16 cellular contexts compared by ENCODE assay signal in genomic region chr9:107737610-107737986, GRCh38.
DNase-seq lines count a peak whose midpoint lies in the region; ATAC-seq and TF ChIP-seq lines count a peak whose summit lies in the region.
"Had no signal": no experiment of that assay in that cellular context is flagged by ENCODE, and none has a peak within 500 bp of the region (broad histone marks: within the 10 kb centered on the region; RNA-seq: fewer than 3 reads in every experiment).

No MANE protein-coding gene starts in this region.

- no peak overlapping the region; the same call in 1 of the 2 replicates for H3K27ac Mint-ChIP-seq in GM23338
- H3K27ac Mint-ChIP-seq: activated CD8-positive, alpha-beta T cell treated with anti-CD3 and anti-CD28 coated beads for 36 hours; activated naive CD4-positive, alpha-beta T cell treated with anti-CD3 and anti-CD28 coated beads, Interleukin-2, amount 50 U/mL, for 24 hours; T-helper 17 cell had no signal

- H3K9me3 Mint-ChIP-seq in GM23338: no peaks in the 10 kb centered on the region
- H3K9me3 Mint-ChIP-seq: activated CD8-positive, alpha-beta T cell treated with anti-CD3 and anti-CD28 coated beads for 36 hours; activated naive CD4-positive, alpha-beta T cell treated with anti-CD3 and anti-CD28 coated beads, Interleukin-2, amount 50 U/mL, for 24 hours; activated T-cell treated with anti-CD3 and anti-CD28 coated beads, Interleukin-2, amount 50 U/mL, for 4 hours had no signal

- peaks cover 3% of the 10 kb centered on the region for H3K27me3 Mint-ChIP-seq in GM23338 (ENCODE audit: insufficient read depth, low read depth, poor library complexity)
- H3K27me3 Mint-ChIP-seq: activated CD8-positive, alpha-beta T cell treated with anti-CD3 and anti-CD28 coated beads for 36 hours; activated naive CD4-positive, alpha-beta T cell treated with anti-CD3 and anti-CD28 coated beads, Interleukin-2, amount 50 U/mL, for 24 hours had no signal

- no peaks in the 10 kb centered on the region for H3K79me2 ChIP-seq in GM23338 (replicated peaks; ENCODE audit: insufficient read depth)

- no peaks in the 10 kb centered on the region for H3K27me3 ChIP-seq in GM23338 (ENCODE audit: insufficient read depth)
- H3K27me3 ChIP-seq in adrenal gland: no peaks in the 10 kb centered on the region
- H3K27me3 ChIP-seq in lower lobe of right lung (ENCODE audit: low read depth): peaks cover 3% of the 10 kb centered on the region
- no peaks in the 10 kb centered on the region for H3K27me3 ChIP-seq in stomach
- H3K27me3 ChIP-seq in MG63: no peaks in the 10 kb centered on the region
- no peaks in the 10 kb centered on the region for H3K27me3 ChIP-seq in body of pancreas

- 90 to 96% (median 92%) methylated on average over 5 of the region's 5 CpGs for WGBS in adrenal gland, 4 donors
- 80 to 89% (median 87%) methylated on average over 5 of the region's 5 CpGs for WGBS in stomach, 5 donors
- 80 to 87% methylated on average over 5 of the region's 5 CpGs for WGBS in body of pancreas, 2 donors

- H3K4me3 Mint-ChIP-seq in GM23338: no peak overlapping the region
- H3K4me3 Mint-ChIP-seq: activated CD8-positive, alpha-beta T cell treated with anti-CD3 and anti-CD28 coated beads for 36 hours; activated naive CD4-positive, alpha-beta T cell treated with anti-CD3 and anti-CD28 coated beads, Interleukin-2, amount 50 U/mL, for 24 hours; activated T-cell treated with anti-CD3 and anti-CD28 coated beads, Interleukin-2, amount 50 U/mL, for 4 hours; T-helper 17 cell had no signal

- H3K4me2 ChIP-seq in GM23338: no peak overlapping the region

- no peak for DNase-seq in GM23338 (ENCODE audit: low spot score)
- DNase-seq in adrenal gland: no peak
- DNase-seq in lower lobe of right lung: no peak
- DNase-seq in stomach: no peak
- no peak for DNase-seq in MG63
- DNase-seq in body of pancreas: no peak
- no peak for DNase-seq in NCI-H2196 treated with DMSO at 0.1 percent for 48 hours (lab: John Stamatoyannopoulos, UW; ENCODE audit: unreplicated experiment)
- DNase-seq: activated CD8-positive, alpha-beta T cell treated with anti-CD3 and anti-CD28 coated beads for 36 hours; activated T-cell treated with anti-CD3 and anti-CD28 coated beads, Interleukin-2, amount 50 U/mL, for 4 hours; NCI-H1930; NCI-H510A; T-helper 17 cell had no signal

- no peaks in the 10 kb centered on the region for H3K36me3 ChIP-seq in GM23338 (ENCODE audit: insufficient read depth)
- H3K36me3 ChIP-seq in adrenal gland (replicated peaks in 1 of 2): no peaks in the 10 kb centered on the region
- no peaks in the 10 kb centered on the region for H3K36me3 ChIP-seq in lower lobe of right lung
- no peaks in the 10 kb centered on the region for H3K36me3 ChIP-seq in stomach
- H3K36me3 ChIP-seq in MG63: no peaks in the 10 kb centered on the region
- H3K36me3 ChIP-seq in body of pancreas (replicated peaks in 1 of 2; ENCODE audit: insufficient read depth in 1 of 2, low read depth in 2 of 2): no peaks in the 10 kb centered on the region

- no peaks in the 10 kb centered on the region for H3F3A ChIP-seq in GM23338 (replicated peaks; ENCODE audit: low read depth)

- no peaks in the 10 kb centered on the region for H4K20me1 ChIP-seq in GM23338 (replicated peaks; ENCODE audit: insufficient read depth)

- H3K9me3 ChIP-seq in adrenal gland (replicated peaks in 1 of 3) (no peaks in the 10 kb centered on the region), lower lobe of right lung (no peaks in the 10 kb centered on the region), stomach (no peaks in the 10 kb centered on the region), MG63 (no peaks in the 10 kb centered on the region), body of pancreas (no peaks in the 10 kb centered on the region)

- H3K27ac ChIP-seq in GM23338 (ENCODE audit: low read depth) (no peak overlapping the region), adrenal gland (peak overlapping the region; percentile 75 to 98 (median 92)), lower lobe of right lung (peak overlapping the region; percentile 21), stomach (peak overlapping the region in 4 of 5 donors; percentile 6 to 70 (median 57)), body of pancreas (peak overlapping the region in 1 of 4 donors; percentile 19)
- H3K27ac ChIP-seq: HL-60 had no signal

- TF ChIP-seq EP300 in stomach (IDR thresholded peaks at IDR 0.05): no peak

- H3K4me3 ChIP-seq in GM23338 (no peak overlapping the region), adrenal gland (no peak overlapping the region), lower lobe of right lung (no peak overlapping the region), stomach (no peak overlapping the region), MG63 (no peak overlapping the region), body of pancreas (no peak overlapping the region)

- H3K4me1 Mint-ChIP-seq in GM23338: no peaks in the 10 kb centered on the region; the same call in 2 of the 3 replicates
- H3K4me1 Mint-ChIP-seq: activated naive CD4-positive, alpha-beta T cell treated with anti-CD3 and anti-CD28 coated beads, Interleukin-2, amount 50 U/mL, for 24 hours had no signal

- H3K9me2 ChIP-seq in GM23338 (ENCODE audit: insufficient read depth): no peaks in the 10 kb centered on the region

- H3K4me1 ChIP-seq in GM23338 (ENCODE audit: insufficient read depth) (no peaks in the 10 kb centered on the region), adrenal gland (replicated peaks in 1 of 2) (peaks cover 48% of the 10 kb centered on the region in 2 donors), lower lobe of right lung (peaks cover 33% of the 10 kb centered on the region), stomach (peaks cover 15 to 57% (median 38%) of the 10 kb centered on the region in 4 donors), body of pancreas (peaks cover 20% of the 10 kb centered on the region)

- ATAC-seq in GM23338 (no peak), lower lobe of right lung (no peak), body of pancreas (no peak), HG02852 (IDR thresholded peaks at IDR 0.05; ENCODE audit: unreplicated experiment) (no peak)
- ATAC-seq: activated CD8-positive, alpha-beta T cell treated with anti-CD3 and anti-CD28 coated beads for 36 hours; activated T-cell treated with anti-CD3 and anti-CD28 coated beads, Interleukin-2, amount 50 U/mL, for 4 hours; HCT116; T-helper 17 cell had no signal

- peak overlapping the region; percentile 84 for H2AFZ ChIP-seq in GM23338

- intact Hi-C loops in adrenal gland (cut with DNase I): loop anchor here in 1 of 2 donors (10.0 kb wide), 1 partner anchor 93 kb away; no protein-coding TSS in a partner anchor
- intact Hi-C loops in lower lobe of right lung (cut with DNase I): no loop called here
- intact Hi-C loops in stomach (cut with DNase I; ENCODE audit: low total_unique reads): loop anchor here (10.0 kb wide), 1 partner anchor 253 kb away; the partner anchor contains the start of gene KLF4
- intact Hi-C loops in body of pancreas (cut with DNase I): no loop called here

- no peak for TF ChIP-seq CTCF in GM23338 (conservative IDR thresholded peaks at IDR 0.05; ENCODE audit: low read depth in 2 of 2)
- TF ChIP-seq CTCF in adrenal gland (IDR thresholded peaks at IDR 0.05): no peak
- no peak for TF ChIP-seq CTCF in lower lobe of right lung (IDR thresholded peaks at IDR 0.05)
- no peak for TF ChIP-seq CTCF in stomach (IDR thresholded peaks at IDR 0.05)
- no peak for TF ChIP-seq CTCF in body of pancreas (IDR thresholded peaks at IDR 0.05)

- TF ChIP-seq POLR2A in adrenal gland (IDR thresholded peaks at IDR 0.05) (no peak), stomach (IDR thresholded peaks at IDR 0.05) (no peak), body of pancreas (IDR thresholded peaks at IDR 0.05) (no peak)

- H3K36me3 Mint-ChIP-seq in GM23338 (ENCODE audit: low read depth): no peaks in the 10 kb centered on the region
- H3K36me3 Mint-ChIP-seq: activated naive CD4-positive, alpha-beta T cell treated with anti-CD3 and anti-CD28 coated beads, Interleukin-2, amount 50 U/mL, for 24 hours had no signal

TF ChIP-seq in GM23338, 12 proteins besides CTCF, POLR2A, EP300 and RAD21 (continues in another document):
- TF ChIP-seq ZNF114 (CRISPR knock-in tag; IDR thresholded peaks at IDR 0.05): no peak
- no peak for TF ChIP-seq NANOG (IDR thresholded peaks at IDR 0.05; ENCODE audit: borderline replicate concordance)
- no peak for TF ChIP-seq CREB1 (CRISPR knock-in tag; IDR thresholded peaks at IDR 0.05; ENCODE audit: low read depth)
- no peak for TF ChIP-seq EZH2phosphoT487 (IDR thresholded peaks at IDR 0.05; ENCODE audit: unreplicated experiment)
